Comparison of ENCODE assay signal across 9 cellular contexts in genomic region chr10:70886921-70887665, GRCh38. TPM values are rescaled to one million over a fixed set of nuclear protein-coding genes. Genes with fewer than 3 reads are reported as not detected.
DNase-seq lines count a peak whose midpoint lies in the region; ATAC-seq, FAIRE-seq and TF ChIP-seq lines count a peak whose summit lies in the region.
"Had no signal": no experiment of that assay in that cellular context is flagged by ENCODE, and none has a peak within 500 bp of the region (broad histone marks: within the 10 kb centered on the region; RNA-seq: fewer than 3 reads in every experiment).

No MANE protein-coding gene starts in this region.

- WGBS in H1 (ENCODE audit: extremely low coverage in 1 of 2, insufficient coverage in 1 of 2, insufficient read length in 1 of 2, insufficient replicate concordance in 2 of 2, low coverage in 1 of 2, low lambda C conversion rate in 2 of 2, missing lambda C conversion rate in 1 of 2), 2 experiments, result 59% methylated on average over 12 of the region's 12 CpGs; no CpG with 5 or more reads in 1 of the 2 experiments

- no peak overlapping the region for H3K4ac ChIP-seq in H1 (replicated peaks; ENCODE audit: insufficient read length, low read depth, low read length)

- H2AFZ ChIP-seq in OCI-LY3 (ENCODE audit: low read depth, low read length) (no peak overlapping the region), H1 (ENCODE audit: low read length) (no peak overlapping the region; the same call in 1 of the 2 replicates), neural progenitor cell (replicated peaks) (peak overlapping the region; percentile 75)

- H2BK20ac ChIP-seq in H1 (ENCODE audit: low read length), result no peak overlapping the region

- H3K36me3 ChIP-seq in OCI-LY3 (replicated peaks; ENCODE audit: low read depth, low read length) (peaks cover 5% of the 10 kb centered on the region), H1 (ENCODE audit: control insufficient read depth in 2 of 4, insufficient read depth in 4 of 4, low read length in 3 of 4) (peaks cover 0 to 21% (median 5%) of the 10 kb centered on the region in 4 experiments; a peak in 2 of 8 replicates), neural progenitor cell (peaks cover 2% of the 10 kb centered on the region)

- no peak overlapping the region for H2BK12ac ChIP-seq in H1 (ENCODE audit: low read depth, low read length)

- no peak overlapping the region for H3K23ac ChIP-seq in H1 (ENCODE audit: insufficient read length)

- DNase-seq in CD14-positive monocyte (ENCODE audit: low spot score) (no peak), H1 (ENCODE audit: low read depth in 1 of 2, low spot score in 2 of 2) (no peak), neural progenitor cell (ENCODE audit: low spot score) (peak; percentile 21), T1000 (lab: John Stamatoyannopoulos, UW) (no peak), DMS153 (lab: John Stamatoyannopoulos, UW) (no peak)

- H2AK5ac ChIP-seq in H1 (ENCODE audit: low read depth, low read length), result no peak overlapping the region; the same call in 1 of the 2 replicates

- peak overlapping the region; percentile 90 for H3K4me2 ChIP-seq in OCI-LY3 (ENCODE audit: low read length)
- H3K4me2 ChIP-seq in H1 (ENCODE audit: insufficient read depth in 1 of 2, low read depth in 2 of 2, low read length in 2 of 2), result peak overlapping the region; percentile 81 to 82
- H3K4me2 ChIP-seq in neural progenitor cell, result peak overlapping the region; percentile 94

- H3K14ac ChIP-seq in H1 (ENCODE audit: insufficient read length), result no peak overlapping the region

- ATAC-seq in GM19324 (IDR thresholded peaks at IDR 0.05; ENCODE audit: low FRiP score, unreplicated experiment) (no peak), HG02588 (IDR thresholded peaks at IDR 0.05; ENCODE audit: unreplicated experiment) (no peak)

- peaks cover 19% of the 10 kb centered on the region for H3F3A ChIP-seq in neural progenitor cell (ENCODE audit: low read depth)

- H3K9ac ChIP-seq in OCI-LY3 (ENCODE audit: low read length) (peak overlapping the region; percentile 81), H1 (replicated peaks in 1 of 4; ENCODE audit: extremely low read depth in 1 of 4, low read depth in 3 of 4, low read length in 3 of 4) (no peak overlapping the region; a peak in 1 of 7 replicates), neural progenitor cell (no peak overlapping the region)

- H3K23me2 ChIP-seq in H1 (ENCODE audit: low read depth, low read length), result peaks cover 3% of the 10 kb centered on the region

- H3K4me1 ChIP-seq in OCI-LY3 (ENCODE audit: low read length) (peaks cover 5% of the 10 kb centered on the region), H1 (replicated peaks in 1 of 4; ENCODE audit: control insufficient read depth in 3 of 4, insufficient read depth in 4 of 4, low read length in 3 of 4) (peaks cover 6 to 19% (median 12%) of the 10 kb centered on the region in 4 experiments; a peak in 6 of 7 replicates), neural progenitor cell (peaks cover 19% of the 10 kb centered on the region)

- no peak overlapping the region for H2BK15ac ChIP-seq in H1 (ENCODE audit: low read length)

- H3K36me3 Mint-ChIP-seq in CD14-positive monocyte (peaks cover 13 to 18% of the 10 kb centered on the region in 2 donors), neural progenitor cell (peaks cover 9% of the 10 kb centered on the region)

- no peak for TF ChIP-seq POLR2A in H1 (IDR thresholded peaks at IDR 0.05; ENCODE audit: control extremely low read depth in 1 of 2, low read depth in 2 of 2, low read length in 2 of 2)

- H3K4me3 Mint-ChIP-seq in CD14-positive monocyte (peak overlapping the region; percentile 78 to 86), neural progenitor cell (peak overlapping the region; percentile 71)

- H3K27me3 ChIP-seq in OCI-LY3 (ENCODE audit: low read depth, low read length) (no peaks in the 10 kb centered on the region), H1 (replicated peaks in 1 of 4; ENCODE audit: control insufficient read depth in 3 of 4, extremely low read depth in 1 of 4, insufficient read depth in 3 of 4, low read length in 3 of 4) (no peaks in the 10 kb centered on the region; a peak in 1 of 7 replicates), neural progenitor cell (no peaks in the 10 kb centered on the region)

- H3K18ac ChIP-seq in H1 (ENCODE audit: extremely low read depth, low read length), result peak overlapping the region; percentile 71

- no peak for TF ChIP-seq RAD21 in H1 (IDR thresholded peaks at IDR 0.05 in 1 of 2, conservative IDR thresholded peaks at IDR 0.05 in 1 of 2; ENCODE audit: low read depth in 2 of 2, low read length in 2 of 2)

- peaks cover 2 to 3% (median 2%) of the 10 kb centered on the region in 3 donors for H3K27me3 Mint-ChIP-seq in CD14-positive monocyte (ENCODE audit: low read depth in 3 of 3)
- H3K27me3 Mint-ChIP-seq in neural progenitor cell (ENCODE audit: insufficient read depth, low read depth), result no peaks in the 10 kb centered on the region

- H3K27ac ChIP-seq in OCI-LY3 (ENCODE audit: low read length) (no peak overlapping the region), H1 (ENCODE audit: low read depth, low read length) (no peak overlapping the region), neural progenitor cell (no peak overlapping the region)

- CTCF ChIA-PET in H1 (lab: Charles Lee; ENCODE audit: partially characterized antibody), result interaction anchor here (0.6 to 2.0 kb wide), 11 partner anchors 8 to 358 kb away, joined by 3 to 10 read pairs (median 4); no protein-coding TSS in a partner anchor

- no peak for TF ChIP-seq EP300 in H1 (IDR thresholded peaks at IDR 0.05; ENCODE audit: borderline replicate concordance in 1 of 2, low read depth in 2 of 2, low read length in 2 of 2)

- H3K4me3 ChIP-seq in OCI-LY3 (ENCODE audit: low read length) (peak overlapping the region; percentile 92), H1 (ENCODE audit: extremely low read depth in 1 of 4, insufficient read depth in 2 of 4, low read depth in 3 of 4, low read length in 4 of 4) (peak overlapping the region; percentile 55 to 72 (median 64)), neural progenitor cell (peak overlapping the region; percentile 58)

- H3K79me1 ChIP-seq in H1 (ENCODE audit: low read depth, low read length), result no peaks in the 10 kb centered on the region

- H3K4me1 Mint-ChIP-seq in CD14-positive monocyte (peaks cover 26% of the 10 kb centered on the region), neural progenitor cell (peaks cover 23% of the 10 kb centered on the region)

- intact Hi-C loops in CD14-positive monocyte (cut with micrococcal nuclease), result no loop called here

- H3K79me2 ChIP-seq in OCI-LY3 (ENCODE audit: low read length) (0 out of 2 replicates have a peak, but pooled peaks cover 4% of the 10 kb centered on the region), H1 (ENCODE audit: control insufficient read depth in 1 of 2, insufficient read depth in 2 of 2, low read length in 2 of 2) (no peaks in the 10 kb centered on the region), neural progenitor cell (ENCODE audit: low read depth) (no peaks in the 10 kb centered on the region)

- H3K9me3 ChIP-seq in OCI-LY3 (ENCODE audit: insufficient read depth, low read length) (no peaks in the 10 kb centered on the region), H1 (ENCODE audit: insufficient read depth in 2 of 2, low read depth in 1 of 2, low read length in 1 of 2) (no peaks in the 10 kb centered on the region), neural progenitor cell (ENCODE audit: low read depth) (no peaks in the 10 kb centered on the region)

- peak overlapping the region in 1 of 7 donors; percentile 48 for H3K27ac Mint-ChIP-seq in CD14-positive monocyte
- H3K27ac Mint-ChIP-seq in neural progenitor cell, result no peak overlapping the region

- H2BK5ac ChIP-seq in H1 (ENCODE audit: low read depth, low read length), result 0 out of 2 replicates have a peak overlapping the region, but pooled peaks have one; percentile 12

- POLR2A ChIA-PET in H1 (lab: Charles Lee; ENCODE audit: partially characterized antibody), result interaction anchor here (0.6 to 3.2 kb wide), 8 partner anchors 9 to 328 kb away, joined by 3 to 12 read pairs (median 4); no protein-coding TSS in a partner anchor

- TF ChIP-seq CTCF in CD14-positive monocyte (IDR thresholded peaks at IDR 0.05), result no peak
- TF ChIP-seq CTCF in OCI-LY3 (IDR thresholded peaks at IDR 0.05; ENCODE audit: low read depth, low read length), result no peak
- TF ChIP-seq CTCF in H1 (IDR thresholded peaks at IDR 0.05; ENCODE audit: control extremely low read depth in 1 of 3, insufficient read depth in 1 of 3, low read depth in 1 of 3, low read length in 3 of 3), result no peak
- no peak for TF ChIP-seq CTCF in neural progenitor cell (IDR thresholded peaks at IDR 0.05)

- no peak overlapping the region for H3K56ac ChIP-seq in H1 (replicated peaks; ENCODE audit: insufficient read length, low read depth, low read length)

- no peak overlapping the region for H4K91ac ChIP-seq in H1 (replicated peaks; ENCODE audit: insufficient read length, low read length)

- H4K20me1 ChIP-seq in OCI-LY3 (ENCODE audit: insufficient read depth, low read length) (no peaks in the 10 kb centered on the region), H1 (replicated peaks in 1 of 2; ENCODE audit: control insufficient read depth in 1 of 2, insufficient read depth in 2 of 2, low read length in 2 of 2) (no peaks in the 10 kb centered on the region), neural progenitor cell (ENCODE audit: low read depth) (no peaks in the 10 kb centered on the region)

- no peak overlapping the region for H4K5ac ChIP-seq in H1 (ENCODE audit: insufficient read length, low read depth, low read length)

- no peak overlapping the region for H4K8ac ChIP-seq in H1 (ENCODE audit: extremely low read depth, insufficient read depth, low read length)

- H3K9me3 Mint-ChIP-seq in CD14-positive monocyte, result no peaks in the 10 kb centered on the region
- H3K9me3 Mint-ChIP-seq in neural progenitor cell, result no peaks in the 10 kb centered on the region

- FAIRE-seq in H1 (lab: Jason Lieb, UNC), result no peak
- FAIRE-seq: islet of Langerhans had no signal

- H2BK120ac ChIP-seq in H1 (replicated peaks; ENCODE audit: low read depth, low read length), result no peak overlapping the region

TF ChIP-seq in H1, 55 proteins besides CTCF, POLR2A, EP300 and RAD21 (continues in another document):
- TF ChIP-seq PHF8 (conservative IDR thresholded peaks at IDR 0.05; ENCODE audit: low read depth, low read length) (no peak), BCL11A (IDR thresholded peaks at IDR 0.05; ENCODE audit: low read depth in 2 of 2, low read length in 2 of 2) (no peak), JUND (IDR thresholded peaks at IDR 0.05; ENCODE audit: low read length) (no peak), RXRA (IDR thresholded peaks at IDR 0.05; ENCODE audit: insufficient read depth, low read depth, low read length) (no peak)

RNA-seq across cellular contexts. Expression of gene PCBD1, which starts 1.3 kb away (rescaled TPM):
- polyA plus RNA-seq in CD14-positive monocyte, result 10 to 100 TPM; 21.3 to 28.3 TPM
- 46.5 and 46.9 TPM in 2 replicates for total RNA-seq in H1 (2021; fragmentation: NEBNext Ultra II Directional; extraction: Animal tissue kit (Norgen Biotek cat#: 25700))
- 55.0 and 72.4 TPM in 2 replicates for polyA plus RNA-seq in H1 (2011; rRNA removed)
- polyA plus RNA-seq in H1 (2011; cell fraction: cytosol; rRNA removed), result 52.7 TPM
- 43.9 TPM for polyA plus RNA-seq in H1 (2011; cell fraction: nucleus; rRNA removed)
- polyA plus RNA-seq in H1 (2012, experiment 1 of 2), result 44.8 to 52.0 TPM (median 46.3 TPM) in 4 replicates
- 70.6 TPM for polyA plus RNA-seq in H1 (2012, experiment 2 of 2)
- polyA plus RNA-seq in H1 (2013, experiment 1 of 2), result 64.5 TPM
- 62.2 TPM for polyA plus RNA-seq in H1 (2013, experiment 2 of 2)
- polyA minus RNA-seq in H1 (2011; rRNA and poly(A)+ RNA removed), result 17.5 and 18.1 TPM in 2 replicates
- 10.9 TPM for polyA minus RNA-seq in H1 (2011; cell fraction: cytosol; rRNA and poly(A)+ RNA removed)
- 14.1 TPM for polyA minus RNA-seq in H1 (2011; cell fraction: nucleus; rRNA and poly(A)+ RNA removed)
- total RNA-seq in neural progenitor cell (ENCODE audit: low replicate concordance), result 34.6 and 43.9 TPM in 2 replicates
